1 cellular context compared by ENCODE assay signal in the genomic region with DNA sequence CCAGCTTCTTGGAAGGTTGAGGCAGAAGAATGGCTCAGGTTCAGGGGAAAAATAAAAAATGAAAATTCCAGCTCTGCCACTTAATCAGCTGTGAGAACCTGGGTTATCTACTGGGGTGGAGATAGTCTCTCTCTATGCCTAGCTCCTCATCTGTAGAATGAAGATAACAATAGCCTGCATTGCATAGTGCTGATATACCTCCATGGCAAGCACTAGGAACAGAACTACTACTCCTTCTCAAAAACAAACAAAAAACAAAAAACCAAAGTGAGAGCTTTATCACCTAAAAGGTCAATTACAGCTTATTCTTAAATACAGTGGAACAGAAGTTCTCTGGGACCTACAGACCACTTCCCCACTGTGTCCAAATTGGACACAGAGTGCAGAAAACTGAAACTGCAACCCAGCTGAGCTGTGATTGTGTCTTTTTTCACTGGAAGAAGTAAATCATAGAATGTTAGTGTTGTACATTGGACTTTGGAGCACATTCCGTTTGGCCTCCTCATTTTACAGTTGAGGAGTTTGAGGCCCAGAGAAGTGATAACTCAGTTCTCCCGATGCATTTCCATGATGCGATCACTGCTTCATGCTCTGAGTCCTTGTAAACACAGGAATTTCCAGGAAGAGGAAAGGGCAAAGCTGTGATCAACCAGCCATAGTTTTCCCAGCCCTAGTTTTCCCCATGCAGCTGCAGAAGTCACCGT.
A peak's percentile ranks its signal among the peaks of the same experiment; 100 is the strongest.
TF ChIP-seq lines count a peak whose summit lies in the region.

No MANE protein-coding gene starts in this region.

TF ChIP-seq in K562, 482 proteins besides CTCF, POLR2A, EP300 and RAD21 (continued from another document and continues in another):
- TF ChIP-seq, protein P1, sequence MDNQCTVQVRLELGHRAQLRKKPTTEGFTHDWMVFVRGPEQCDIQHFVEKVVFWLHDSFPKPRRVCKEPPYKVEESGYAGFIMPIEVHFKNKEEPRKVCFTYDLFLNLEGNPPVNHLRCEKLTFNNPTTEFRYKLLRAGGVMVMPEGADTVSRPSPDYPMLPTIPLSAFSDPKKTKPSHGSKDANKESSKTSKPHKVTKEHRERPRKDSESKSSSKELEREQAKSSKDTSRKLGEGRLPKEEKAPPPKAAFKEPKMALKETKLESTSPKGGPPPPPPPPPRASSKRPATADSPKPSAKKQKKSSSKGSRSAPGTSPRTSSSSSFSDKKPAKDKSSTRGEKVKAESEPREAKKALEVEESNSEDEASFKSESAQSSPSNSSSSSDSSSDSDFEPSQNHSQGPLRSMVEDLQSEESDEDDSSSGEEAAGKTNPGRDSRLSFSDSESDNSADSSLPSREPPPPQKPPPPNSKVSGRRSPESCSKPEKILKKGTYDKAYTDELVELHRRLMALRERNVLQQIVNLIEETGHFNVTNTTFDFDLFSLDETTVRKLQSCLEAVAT (IDR thresholded peaks at IDR 0.05), result peak in 1 of 2 experiments; percentile 52; a peak in 1 of 4 replicates
- TF ChIP-seq, protein P2, sequence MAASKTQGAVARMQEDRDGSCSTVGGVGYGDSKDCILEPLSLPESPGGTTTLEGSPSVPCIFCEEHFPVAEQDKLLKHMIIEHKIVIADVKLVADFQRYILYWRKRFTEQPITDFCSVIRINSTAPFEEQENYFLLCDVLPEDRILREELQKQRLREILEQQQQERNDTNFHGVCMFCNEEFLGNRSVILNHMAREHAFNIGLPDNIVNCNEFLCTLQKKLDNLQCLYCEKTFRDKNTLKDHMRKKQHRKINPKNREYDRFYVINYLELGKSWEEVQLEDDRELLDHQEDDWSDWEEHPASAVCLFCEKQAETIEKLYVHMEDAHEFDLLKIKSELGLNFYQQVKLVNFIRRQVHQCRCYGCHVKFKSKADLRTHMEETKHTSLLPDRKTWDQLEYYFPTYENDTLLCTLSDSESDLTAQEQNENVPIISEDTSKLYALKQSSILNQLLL (CRISPR knock-in tag; IDR thresholded peaks at IDR 0.05; ENCODE audit: borderline replicate concordance), result no peak
- TF ChIP-seq ZNF3 (CRISPR knock-in tag; IDR thresholded peaks at IDR 0.05) (no peak), RBM34 (IDR thresholded peaks at IDR 0.05; ENCODE audit: borderline replicate concordance, insufficient read depth, low read length) (no peak), FOS (IDR thresholded peaks at IDR 0.05; ENCODE audit: extremely low read depth, insufficient read length) (no peak), ZNF133 (CRISPR knock-in tag; IDR thresholded peaks at IDR 0.05) (no peak), DACH1 (IDR thresholded peaks at IDR 0.05; ENCODE audit: partially characterized antibody) (peak; percentile 70), POLR2H (tag; IDR thresholded peaks at IDR 0.05; ENCODE audit: low read depth) (no peak), TEAD2 (tag; IDR thresholded peaks at IDR 0.05) (no peak), ZNF347 (CRISPR knock-in tag; IDR thresholded peaks at IDR 0.05; ENCODE audit: low read depth) (no peak), HLTF (IDR thresholded peaks at IDR 0.05) (peak; percentile 93), MAZ (CRISPR knock-in tag; conservative IDR thresholded peaks at IDR 0.05 in 1 of 2, IDR thresholded peaks at IDR 0.05 in 1 of 2) (peak; percentile 8 to 39; a peak in 1 of 4 replicates), ZNF184 (CRISPR knock-in tag; IDR thresholded peaks at IDR 0.05) (no peak), MTA1 (IDR thresholded peaks at IDR 0.05; ENCODE audit: borderline replicate concordance) (peak; percentile 72; the same call in 1 of the 2 replicates), ZNF324 (CRISPR knock-in tag; IDR thresholded peaks at IDR 0.05) (no peak), BHLHE40 (IDR thresholded peaks at IDR 0.05; ENCODE audit: low read length) (no peak)
- TF ChIP-seq, protein P3, sequence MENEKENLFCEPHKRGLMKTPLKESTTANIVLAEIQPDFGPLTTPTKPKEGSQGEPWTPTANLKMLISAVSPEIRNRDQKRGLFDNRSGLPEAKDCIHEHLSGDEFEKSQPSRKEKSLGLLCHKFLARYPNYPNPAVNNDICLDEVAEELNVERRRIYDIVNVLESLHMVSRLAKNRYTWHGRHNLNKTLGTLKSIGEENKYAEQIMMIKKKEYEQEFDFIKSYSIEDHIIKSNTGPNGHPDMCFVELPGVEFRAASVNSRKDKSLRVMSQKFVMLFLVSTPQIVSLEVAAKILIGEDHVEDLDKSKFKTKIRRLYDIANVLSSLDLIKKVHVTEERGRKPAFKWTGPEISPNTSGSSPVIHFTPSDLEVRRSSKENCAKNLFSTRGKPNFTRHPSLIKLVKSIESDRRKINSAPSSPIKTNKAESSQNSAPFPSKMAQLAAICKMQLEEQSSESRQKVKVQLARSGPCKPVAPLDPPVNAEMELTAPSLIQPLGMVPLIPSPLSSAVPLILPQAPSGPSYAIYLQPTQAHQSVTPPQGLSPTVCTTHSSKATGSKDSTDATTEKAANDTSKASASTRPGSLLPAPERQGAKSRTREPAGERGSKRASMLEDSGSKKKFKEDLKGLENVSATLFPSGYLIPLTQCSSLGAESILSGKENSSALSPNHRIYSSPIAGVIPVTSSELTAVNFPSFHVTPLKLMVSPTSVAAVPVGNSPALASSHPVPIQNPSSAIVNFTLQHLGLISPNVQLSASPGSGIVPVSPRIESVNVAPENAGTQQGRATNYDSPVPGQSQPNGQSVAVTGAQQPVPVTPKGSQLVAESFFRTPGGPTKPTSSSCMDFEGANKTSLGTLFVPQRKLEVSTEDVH (IDR thresholded peaks at IDR 0.05; ENCODE audit: low read depth, partially characterized antibody), result no peak
- TF ChIP-seq, protein P4, sequence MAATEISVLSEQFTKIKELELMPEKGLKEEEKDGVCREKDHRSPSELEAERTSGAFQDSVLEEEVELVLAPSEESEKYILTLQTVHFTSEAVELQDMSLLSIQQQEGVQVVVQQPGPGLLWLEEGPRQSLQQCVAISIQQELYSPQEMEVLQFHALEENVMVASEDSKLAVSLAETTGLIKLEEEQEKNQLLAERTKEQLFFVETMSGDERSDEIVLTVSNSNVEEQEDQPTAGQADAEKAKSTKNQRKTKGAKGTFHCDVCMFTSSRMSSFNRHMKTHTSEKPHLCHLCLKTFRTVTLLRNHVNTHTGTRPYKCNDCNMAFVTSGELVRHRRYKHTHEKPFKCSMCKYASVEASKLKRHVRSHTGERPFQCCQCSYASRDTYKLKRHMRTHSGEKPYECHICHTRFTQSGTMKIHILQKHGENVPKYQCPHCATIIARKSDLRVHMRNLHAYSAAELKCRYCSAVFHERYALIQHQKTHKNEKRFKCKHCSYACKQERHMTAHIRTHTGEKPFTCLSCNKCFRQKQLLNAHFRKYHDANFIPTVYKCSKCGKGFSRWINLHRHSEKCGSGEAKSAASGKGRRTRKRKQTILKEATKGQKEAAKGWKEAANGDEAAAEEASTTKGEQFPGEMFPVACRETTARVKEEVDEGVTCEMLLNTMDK (IDR thresholded peaks at IDR 0.05; ENCODE audit: borderline replicate concordance, insufficient read depth, low read depth, low read length, poor library complexity, severe bottlenecking), result no peak
- TF ChIP-seq, protein P5, sequence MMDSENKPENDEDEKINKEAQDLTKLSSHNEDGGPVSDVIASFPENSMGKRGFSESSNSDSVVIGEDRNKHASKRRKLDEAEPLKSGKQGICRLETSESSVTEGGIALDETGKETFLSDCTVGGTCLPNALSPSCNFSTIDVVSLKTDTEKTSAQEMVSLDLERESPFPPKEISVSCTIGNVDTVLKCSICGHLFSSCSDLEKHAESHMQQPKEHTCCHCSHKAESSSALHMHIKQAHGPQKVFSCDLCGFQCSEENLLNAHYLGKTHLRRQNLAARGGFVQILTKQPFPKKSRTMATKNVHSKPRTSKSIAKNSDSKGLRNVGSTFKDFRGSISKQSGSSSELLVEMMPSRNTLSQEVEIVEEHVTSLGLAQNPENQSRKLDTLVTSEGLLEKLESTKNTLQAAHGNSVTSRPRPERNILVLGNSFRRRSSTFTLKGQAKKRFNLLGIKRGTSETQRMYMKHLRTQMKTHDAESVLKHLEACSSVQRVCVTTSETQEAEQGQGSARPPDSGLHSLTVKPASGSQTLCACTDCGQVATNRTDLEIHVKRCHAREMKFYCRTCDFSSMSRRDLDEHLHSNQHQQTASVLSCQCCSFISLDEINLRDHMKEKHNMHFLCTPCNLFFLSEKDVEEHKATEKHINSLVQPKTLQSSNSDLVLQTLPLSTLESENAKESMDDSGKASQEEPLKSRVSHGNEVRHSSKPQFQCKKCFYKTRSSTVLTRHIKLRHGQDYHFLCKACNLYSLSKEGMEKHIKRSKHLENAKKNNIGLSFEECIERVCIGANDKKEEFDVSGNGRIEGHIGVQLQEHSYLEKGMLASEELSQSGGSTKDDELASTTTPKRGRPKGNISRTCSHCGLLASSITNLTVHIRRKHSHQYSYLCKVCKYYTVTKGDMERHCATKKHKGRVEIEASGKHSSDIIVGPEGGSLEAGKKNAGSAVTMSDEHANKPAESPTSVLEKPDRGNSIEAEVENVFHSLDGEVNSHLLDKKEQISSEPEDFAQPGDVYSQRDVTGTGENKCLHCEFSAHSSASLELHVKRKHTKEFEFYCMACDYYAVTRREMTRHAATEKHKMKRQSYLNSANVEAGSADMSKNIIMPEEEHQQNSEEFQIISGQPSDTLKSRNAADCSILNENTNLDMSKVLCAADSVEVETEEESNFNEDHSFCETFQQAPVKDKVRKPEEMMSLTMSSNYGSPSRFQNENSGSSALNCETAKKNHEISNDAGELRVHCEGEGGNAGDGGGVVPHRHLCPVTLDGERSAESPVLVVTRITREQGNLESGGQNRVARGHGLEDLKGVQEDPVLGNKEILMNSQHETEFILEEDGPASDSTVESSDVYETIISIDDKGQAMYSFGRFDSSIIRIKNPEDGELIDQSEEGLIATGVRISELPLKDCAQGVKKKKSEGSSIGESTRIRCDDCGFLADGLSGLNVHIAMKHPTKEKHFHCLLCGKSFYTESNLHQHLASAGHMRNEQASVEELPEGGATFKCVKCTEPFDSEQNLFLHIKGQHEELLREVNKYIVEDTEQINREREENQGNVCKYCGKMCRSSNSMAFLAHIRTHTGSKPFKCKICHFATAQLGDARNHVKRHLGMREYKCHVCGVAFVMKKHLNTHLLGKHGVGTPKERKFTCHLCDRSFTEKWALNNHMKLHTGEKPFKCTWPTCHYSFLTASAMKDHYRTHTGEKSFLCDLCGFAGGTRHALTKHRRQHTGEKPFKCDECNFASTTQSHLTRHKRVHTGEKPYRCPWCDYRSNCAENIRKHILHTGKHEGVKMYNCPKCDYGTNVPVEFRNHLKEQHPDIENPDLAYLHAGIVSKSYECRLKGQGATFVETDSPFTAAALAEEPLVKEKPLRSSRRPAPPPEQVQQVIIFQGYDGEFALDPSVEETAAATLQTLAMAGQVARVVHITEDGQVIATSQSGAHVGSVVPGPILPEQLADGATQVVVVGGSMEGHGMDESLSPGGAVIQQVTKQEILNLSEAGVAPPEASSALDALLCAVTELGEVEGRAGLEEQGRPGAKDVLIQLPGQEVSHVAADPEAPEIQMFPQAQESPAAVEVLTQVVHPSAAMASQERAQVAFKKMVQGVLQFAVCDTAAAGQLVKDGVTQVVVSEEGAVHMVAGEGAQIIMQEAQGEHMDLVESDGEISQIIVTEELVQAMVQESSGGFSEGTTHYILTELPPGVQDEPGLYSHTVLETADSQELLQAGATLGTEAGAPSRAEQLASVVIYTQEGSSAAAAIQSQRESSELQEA (IDR thresholded peaks at IDR 0.05; ENCODE audit: low read depth), result no peak
- TF ChIP-seq, protein P6, sequence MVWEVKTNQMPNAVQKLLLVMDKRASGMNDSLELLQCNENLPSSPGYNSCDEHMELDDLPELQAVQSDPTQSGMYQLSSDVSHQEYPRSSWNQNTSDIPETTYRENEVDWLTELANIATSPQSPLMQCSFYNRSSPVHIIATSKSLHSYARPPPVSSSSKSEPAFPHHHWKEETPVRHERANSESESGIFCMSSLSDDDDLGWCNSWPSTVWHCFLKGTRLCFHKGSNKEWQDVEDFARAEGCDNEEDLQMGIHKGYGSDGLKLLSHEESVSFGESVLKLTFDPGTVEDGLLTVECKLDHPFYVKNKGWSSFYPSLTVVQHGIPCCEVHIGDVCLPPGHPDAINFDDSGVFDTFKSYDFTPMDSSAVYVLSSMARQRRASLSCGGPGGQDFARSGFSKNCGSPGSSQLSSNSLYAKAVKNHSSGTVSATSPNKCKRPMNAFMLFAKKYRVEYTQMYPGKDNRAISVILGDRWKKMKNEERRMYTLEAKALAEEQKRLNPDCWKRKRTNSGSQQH (CRISPR knock-in tag; IDR thresholded peaks at IDR 0.05), result no peak
- TF ChIP-seq, protein P7, sequence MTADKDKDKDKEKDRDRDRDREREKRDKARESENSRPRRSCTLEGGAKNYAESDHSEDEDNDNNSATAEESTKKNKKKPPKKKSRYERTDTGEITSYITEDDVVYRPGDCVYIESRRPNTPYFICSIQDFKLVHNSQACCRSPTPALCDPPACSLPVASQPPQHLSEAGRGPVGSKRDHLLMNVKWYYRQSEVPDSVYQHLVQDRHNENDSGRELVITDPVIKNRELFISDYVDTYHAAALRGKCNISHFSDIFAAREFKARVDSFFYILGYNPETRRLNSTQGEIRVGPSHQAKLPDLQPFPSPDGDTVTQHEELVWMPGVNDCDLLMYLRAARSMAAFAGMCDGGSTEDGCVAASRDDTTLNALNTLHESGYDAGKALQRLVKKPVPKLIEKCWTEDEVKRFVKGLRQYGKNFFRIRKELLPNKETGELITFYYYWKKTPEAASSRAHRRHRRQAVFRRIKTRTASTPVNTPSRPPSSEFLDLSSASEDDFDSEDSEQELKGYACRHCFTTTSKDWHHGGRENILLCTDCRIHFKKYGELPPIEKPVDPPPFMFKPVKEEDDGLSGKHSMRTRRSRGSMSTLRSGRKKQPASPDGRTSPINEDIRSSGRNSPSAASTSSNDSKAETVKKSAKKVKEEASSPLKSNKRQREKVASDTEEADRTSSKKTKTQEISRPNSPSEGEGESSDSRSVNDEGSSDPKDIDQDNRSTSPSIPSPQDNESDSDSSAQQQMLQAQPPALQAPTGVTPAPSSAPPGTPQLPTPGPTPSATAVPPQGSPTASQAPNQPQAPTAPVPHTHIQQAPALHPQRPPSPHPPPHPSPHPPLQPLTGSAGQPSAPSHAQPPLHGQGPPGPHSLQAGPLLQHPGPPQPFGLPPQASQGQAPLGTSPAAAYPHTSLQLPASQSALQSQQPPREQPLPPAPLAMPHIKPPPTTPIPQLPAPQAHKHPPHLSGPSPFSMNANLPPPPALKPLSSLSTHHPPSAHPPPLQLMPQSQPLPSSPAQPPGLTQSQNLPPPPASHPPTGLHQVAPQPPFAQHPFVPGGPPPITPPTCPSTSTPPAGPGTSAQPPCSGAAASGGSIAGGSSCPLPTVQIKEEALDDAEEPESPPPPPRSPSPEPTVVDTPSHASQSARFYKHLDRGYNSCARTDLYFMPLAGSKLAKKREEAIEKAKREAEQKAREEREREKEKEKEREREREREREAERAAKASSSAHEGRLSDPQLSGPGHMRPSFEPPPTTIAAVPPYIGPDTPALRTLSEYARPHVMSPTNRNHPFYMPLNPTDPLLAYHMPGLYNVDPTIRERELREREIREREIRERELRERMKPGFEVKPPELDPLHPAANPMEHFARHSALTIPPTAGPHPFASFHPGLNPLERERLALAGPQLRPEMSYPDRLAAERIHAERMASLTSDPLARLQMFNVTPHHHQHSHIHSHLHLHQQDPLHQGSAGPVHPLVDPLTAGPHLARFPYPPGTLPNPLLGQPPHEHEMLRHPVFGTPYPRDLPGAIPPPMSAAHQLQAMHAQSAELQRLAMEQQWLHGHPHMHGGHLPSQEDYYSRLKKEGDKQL (CRISPR knock-in tag; IDR thresholded peaks at IDR 0.05; ENCODE audit: borderline replicate concordance), result no peak
- TF ChIP-seq, protein P8, sequence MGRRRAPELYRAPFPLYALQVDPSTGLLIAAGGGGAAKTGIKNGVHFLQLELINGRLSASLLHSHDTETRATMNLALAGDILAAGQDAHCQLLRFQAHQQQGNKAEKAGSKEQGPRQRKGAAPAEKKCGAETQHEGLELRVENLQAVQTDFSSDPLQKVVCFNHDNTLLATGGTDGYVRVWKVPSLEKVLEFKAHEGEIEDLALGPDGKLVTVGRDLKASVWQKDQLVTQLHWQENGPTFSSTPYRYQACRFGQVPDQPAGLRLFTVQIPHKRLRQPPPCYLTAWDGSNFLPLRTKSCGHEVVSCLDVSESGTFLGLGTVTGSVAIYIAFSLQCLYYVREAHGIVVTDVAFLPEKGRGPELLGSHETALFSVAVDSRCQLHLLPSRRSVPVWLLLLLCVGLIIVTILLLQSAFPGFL (CRISPR knock-in tag; IDR thresholded peaks at IDR 0.05), result no peak
